ENCODE assay signal across 19 cellular contexts in genomic region chr9:15155323-15155722, GRCh38.
DNase-seq lines count a peak whose midpoint lies in the region; ATAC-seq, FAIRE-seq and TF ChIP-seq lines count a peak whose summit lies in the region.
"Had no signal": no experiment of that assay in that cellular context is flagged by ENCODE, and none has a peak within 500 bp of the region (broad histone marks: within the 10 kb centered on the region; RNA-seq: fewer than 3 reads in every experiment).

No MANE protein-coding gene starts in this region.

- TF ChIP-seq POLR2A in right lobe of liver (IDR thresholded peaks at IDR 0.05) (no peak), HepG2 (IDR thresholded peaks at IDR 0.05; ENCODE audit: insufficient read depth in 1 of 2, low read depth in 2 of 2, low read length in 2 of 2) (no peak)

- H3K79me2 ChIP-seq in HepG2 (ENCODE audit: insufficient read depth, low read length) (no peaks in the 10 kb centered on the region), GM23248 (ENCODE audit: insufficient read depth) (no peaks in the 10 kb centered on the region)

- H3K27me3 ChIP-seq in right lobe of liver (no peaks in the 10 kb centered on the region), HepG2 (ENCODE audit: control insufficient read depth in 1 of 2, insufficient read depth in 2 of 2, low read length in 2 of 2) (peaks cover 0 to 15% of the 10 kb centered on the region in 2 experiments; a peak in 2 of 5 replicates), muscle layer of duodenum (ENCODE audit: low read depth, low read length) (no peaks in the 10 kb centered on the region), subcutaneous abdominal adipose tissue (ENCODE audit: control insufficient read depth in 5 of 5, insufficient read depth in 4 of 5, low read length in 5 of 5) (no peaks in the 10 kb centered on the region), GM23248 (replicated peaks; ENCODE audit: insufficient read depth) (no peaks in the 10 kb centered on the region)

- H3K27ac ChIP-seq in right lobe of liver (peak overlapping the region in 2 of 3 donors; percentile 26 to 38), HepG2 (ENCODE audit: extremely low read length, insufficient read depth, low read length) (no peak overlapping the region), muscle layer of duodenum (ENCODE audit: low read length) (peak overlapping the region; percentile 17), subcutaneous abdominal adipose tissue (ENCODE audit: low read depth, low read length) (peak overlapping the region; percentile 59), GM23248 (no peak overlapping the region)
- H3K27ac ChIP-seq: C4-2B, PC-9, VCaP had no signal

- no peak for TF ChIP-seq EP300 in HepG2 (IDR thresholded peaks at IDR 0.05; ENCODE audit: low read depth in 2 of 2, low read length in 2 of 2)
- TF ChIP-seq EP300 in HepG2 (CRISPR knock-in tag; IDR thresholded peaks at IDR 0.05; ENCODE audit: borderline replicate concordance), result no peak

- DNase-seq in right lobe of liver (no peak), HepG2 (ENCODE audit: low spot score) (no peak), GM23248 (no peak)
- DNase-seq in NK-92 treated with Interleukin-12 subunit alpha and Interleukin-12 subunit beta, amount 100 ng/mL, for 24 hours (lab: John Stamatoyannopoulos, UW), result no peak
- DNase-seq: activated CD4-positive, alpha-beta T cell treated with anti-CD3 and anti-CD28 coated beads, Interleukin-2, amount 10 ng/mL, durations not matched to agents 24 days and 14 days; activated CD8-positive, alpha-beta memory T cell treated with anti-CD3 and anti-CD28 coated beads, Interleukin-2, amount 10 ng/mL, durations not matched to agents 7 days and 5 days; activated naive CD4-positive, alpha-beta T cell treated with anti-CD3 and anti-CD28 coated beads, Interleukin-2, amount 10 ng/mL, durations not matched to agents 7 days and 5 days; caudate nucleus; H7; kidney glomerular epithelial cell; nucleus accumbens; T-helper 2 cell had no signal

- H2AFZ ChIP-seq in HepG2 (ENCODE audit: low read length), result no peak overlapping the region
- H2AFZ ChIP-seq in GM23248, result no peak overlapping the region
- H2AFZ ChIP-seq: PC-9 had no signal

- H3K36me3 ChIP-seq in right lobe of liver (no peaks in the 10 kb centered on the region), HepG2 (replicated peaks in 1 of 2; ENCODE audit: control insufficient read depth in 1 of 2, insufficient read depth in 2 of 2, low read length in 2 of 2) (no peaks in the 10 kb centered on the region), muscle layer of duodenum (ENCODE audit: control insufficient read depth in 1 of 2, insufficient read depth in 2 of 2, low read length in 2 of 2) (no peaks in the 10 kb centered on the region), subcutaneous abdominal adipose tissue (ENCODE audit: control insufficient read depth in 5 of 5, insufficient read depth in 5 of 5, low read length in 5 of 5) (no peaks in the 10 kb centered on the region), GM23248 (ENCODE audit: low read depth) (no peaks in the 10 kb centered on the region)

- ATAC-seq in right lobe of liver (no peak), HepG2 (no peak), GM18519 (IDR thresholded peaks at IDR 0.05; ENCODE audit: low FRiP score, unreplicated experiment) (no peak), GM18861 (IDR thresholded peaks at IDR 0.05; ENCODE audit: unreplicated experiment) (no peak)
- ATAC-seq: activated CD8-positive, alpha-beta memory T cell treated with anti-CD3 and anti-CD28 coated beads, Interleukin-2, amount 10 ng/mL, durations not matched to agents 7 days and 5 days had no signal

- no TSS peak for BruUV-seq in HepG2 (replicated peaks; lab: Mats Ljungman, UMichigan)

- H3K4me1 ChIP-seq in right lobe of liver (peaks cover 0 to 22% (median 7%) of the 10 kb centered on the region in 4 donors), HepG2 (ENCODE audit: insufficient read depth, low read length) (no peaks in the 10 kb centered on the region), muscle layer of duodenum (ENCODE audit: control insufficient read depth in 1 of 2, insufficient read depth in 2 of 2, low read length in 2 of 2) (peaks cover 0 to 8% of the 10 kb centered on the region in 2 donors), subcutaneous abdominal adipose tissue (ENCODE audit: control insufficient read depth in 5 of 5, insufficient read depth in 5 of 5, low read length in 5 of 5) (peaks cover 3 to 37% (median 13%) of the 10 kb centered on the region in 5 donors), GM23248 (ENCODE audit: insufficient read depth) (peaks cover 4% of the 10 kb centered on the region; the same call in 1 of the 2 replicates)

- TF ChIP-seq RAD21 in HepG2 (CRISPR knock-in tag; IDR thresholded peaks at IDR 0.05), result no peak

- H3K9me3 ChIP-seq in right lobe of liver, result no peaks in the 10 kb centered on the region
- H3K9me3 ChIP-seq in HepG2 (ENCODE audit: low read length), result no peaks in the 10 kb centered on the region
- no peaks in the 10 kb centered on the region for H3K9me3 ChIP-seq in muscle layer of duodenum (ENCODE audit: control insufficient read depth in 1 of 2, low read length in 2 of 2)
- no peaks in the 10 kb centered on the region for H3K9me3 ChIP-seq in subcutaneous abdominal adipose tissue (ENCODE audit: control insufficient read depth in 5 of 5, low read length in 5 of 5)
- H3K9me3 ChIP-seq in GM23248 (ENCODE audit: low read depth), result no peaks in the 10 kb centered on the region

- in situ Hi-C loops in HepG2 (cut with HindIII; ENCODE audit: extremely low pct_ligation_motif_present, low pct_unique_long_range_greater_than_20kb) (no loop called here), GM23248 (cut with MboI) (no loop called here)

- WGBS in right lobe of liver (ENCODE audit: insufficient coverage, low coverage, low lambda C conversion rate, missing lambda C conversion rate), result 59% methylated on average over 4 of the region's 4 CpGs
- 36% methylated on average over 4 of the region's 4 CpGs for WGBS in HepG2 (ENCODE audit: low lambda C conversion rate)
- 6 to 8% methylated on average over 4 of the region's 4 CpGs for WGBS in GM23248 (ENCODE audit: low coverage in 1 of 2, low lambda C conversion rate in 2 of 2, missing lambda C conversion rate in 2 of 2), 2 experiments

- POLR2A ChIA-PET in HepG2 (lab: Yijun Ruan, JAX), result no interaction called here

- CTCF ChIA-PET in HepG2 (lab: Yijun Ruan, JAX; ENCODE audit: low intra/inter-chr PET ratio, low total read pairs), result no interaction called here

- no peaks in the 10 kb centered on the region for H4K20me1 ChIP-seq in HepG2 (ENCODE audit: insufficient read depth, low read length)
- H4K20me1 ChIP-seq in GM23248 (ENCODE audit: insufficient read depth), result no peaks in the 10 kb centered on the region

- H3K9ac ChIP-seq in HepG2 (ENCODE audit: insufficient read depth, low read depth, low read length) (no peak overlapping the region), subcutaneous abdominal adipose tissue (ENCODE audit: low read length in 5 of 5) (no peak overlapping the region), GM23248 (no peak overlapping the region)

- no peak overlapping the region for H3K4me3 ChIP-seq in right lobe of liver
- no peak overlapping the region for H3K4me3 ChIP-seq in HepG2 (replicated peaks in 1 of 3; ENCODE audit: insufficient read depth in 1 of 3, low read depth in 2 of 3, low read length in 3 of 3)
- H3K4me3 ChIP-seq in muscle layer of duodenum (ENCODE audit: low read depth in 1 of 2, low read length in 2 of 2), result no peak overlapping the region
- no peak overlapping the region for H3K4me3 ChIP-seq in subcutaneous abdominal adipose tissue (ENCODE audit: low read depth in 1 of 5, low read length in 5 of 5)
- no peak overlapping the region for H3K4me3 ChIP-seq in GM23248
- H3K4me3 ChIP-seq: PC-9 had no signal

- no peak for TF ChIP-seq CTCF in right lobe of liver (IDR thresholded peaks at IDR 0.05)
- no peak for TF ChIP-seq CTCF in HepG2 (CRISPR knock-in tag; IDR thresholded peaks at IDR 0.05)

- FAIRE-seq in HepG2 (lab: Jason Lieb, UNC), result no peak

- peaks cover 4% of the 10 kb centered on the region; the same call in 1 of the 2 replicates for H3F3A ChIP-seq in GM23248 (ENCODE audit: insufficient read depth)

- H3K4me2 ChIP-seq in HepG2 (ENCODE audit: low read depth, low read length) (no peak overlapping the region), GM23248 (ENCODE audit: unreplicated experiment) (no peak overlapping the region)
- H3K4me2 ChIP-seq: PC-9 had no signal

- H3K9me2 ChIP-seq in GM23248 (ENCODE audit: insufficient read depth), result no peaks in the 10 kb centered on the region

- intact Hi-C loops in right lobe of liver (cut with DNase I), result no loop called here
- intact Hi-C loops in HepG2 (cut with micrococcal nuclease; ENCODE audit: unreplicated experiment), result no loop called here

TF ChIP-seq in HepG2, 621 proteins besides CTCF, POLR2A, EP300 and RAD21:
- TF ChIP-seq ZNF780A (CRISPR knock-in tag; IDR thresholded peaks at IDR 0.05), result no peak
- TF ChIP-seq TAF1 (CRISPR knock-in tag; IDR thresholded peaks at IDR 0.05), result no peak
- TF ChIP-seq ATF7 (IDR thresholded peaks at IDR 0.05), result no peak
- TF ChIP-seq ATF7 (CRISPR knock-in tag; IDR thresholded peaks at IDR 0.05), result no peak

Comparison
In these comparisons a context has a peak if more than half of its experiments do, and no peak if none do; other contexts are left out.
1. H3K27ac ChIP-seq: peak in right lobe of liver (2 of 3), muscle layer of duodenum (single experiment) and subcutaneous abdominal adipose tissue (single experiment); none in HepG2 (single experiment) and GM23248 (single experiment).